ENCODE assay signal across 8 cellular contexts in genomic region chr3:40452876-40453730, GRCh38. TPM values are rescaled to one million over a fixed set of nuclear protein-coding genes. Genes with fewer than 3 reads are reported as not detected.
DNase-seq lines count a peak whose midpoint lies in the region; ATAC-seq and TF ChIP-seq lines count a peak whose summit lies in the region.

No MANE protein-coding gene starts in this region.

- DNase-seq in EL = peak; percentile 99
- peak; percentile 97 for DNase-seq in H4 (ENCODE audit: low spot score)
- peak; percentile 99 for DNase-seq in LNCaP clone FGC (ENCODE audit: low read depth)
- peak; percentile 99 for DNase-seq in RPMI8226
- DNase-seq in activated T-helper 2 cell treated with anti-CD3 and anti-CD28 coated beads, Interferon-gamma antibody, Interleukin-2, Interleukin-4, amounts not matched to agents 10 μg/mL and 5 μg/mL and 100 μg/mL, durations not matched to agents 14 hours and 24 hours and 36 hours (ENCODE audit: low spot score) = peak; percentile 96
- peak; percentile 98 for DNase-seq in fibroblast of mammary gland (ENCODE audit: low read depth)
- peak; percentile 81 to 97 (median 93) for DNase-seq in naive thymus-derived CD4-positive, alpha-beta T cell

- peak overlapping the region; percentile 61 for H3K4me3 ChIP-seq in LNCaP clone FGC (ENCODE audit: low read depth, low read length)
- H3K4me3 ChIP-seq in fibroblast of mammary gland (ENCODE audit: control insufficient read depth, low read depth, low read length) = peak overlapping the region; percentile 84
- peak overlapping the region; percentile 79 for H3K4me3 ChIP-seq in naive thymus-derived CD4-positive, alpha-beta T cell (ENCODE audit: low read length)

- no peaks in the 10 kb centered on the region for H3K36me3 ChIP-seq in naive thymus-derived CD4-positive, alpha-beta T cell (ENCODE audit: control insufficient read depth in 2 of 3, insufficient read depth in 3 of 3, low read length in 3 of 3)

- no peaks in the 10 kb centered on the region for H3K27me3 ChIP-seq in naive thymus-derived CD4-positive, alpha-beta T cell (ENCODE audit: control insufficient read depth in 2 of 2, insufficient read depth in 2 of 2, low read length in 2 of 2)

- H3K4me1 Mint-ChIP-seq in activated T-helper 2 cell treated with anti-CD3 and anti-CD28 coated beads, Interferon-gamma antibody, Interleukin-2, Interleukin-4, amounts not matched to agents 10 μg/mL and 5 μg/mL and 100 μg/mL, durations not matched to agents 14 hours and 24 hours and 36 hours (ENCODE audit: low read depth) = peaks cover 24% of the 10 kb centered on the region
- peaks cover 13 to 53% (median 39%) of the 10 kb centered on the region in 7 donors for H3K4me1 Mint-ChIP-seq in naive thymus-derived CD4-positive, alpha-beta T cell
- H3K4me1 Mint-ChIP-seq in stimulated activated memory B cell treated with anti-CD40 and anti-IgM and Interleukin-4, amounts not matched to agents 10 μg/mL and 1 μg/mL and 100 μg/mL, for 72 hours = peaks cover 30% of the 10 kb centered on the region

- H3K4me1 ChIP-seq in naive thymus-derived CD4-positive, alpha-beta T cell (ENCODE audit: control insufficient read depth in 2 of 2, insufficient read depth in 2 of 2, low read length in 2 of 2) = peaks cover 13 to 18% of the 10 kb centered on the region in 2 donors

- POLR2A ChIA-PET in naive thymus-derived CD4-positive, alpha-beta T cell (lab: Charles Lee) = interaction anchor here (0.8 to 4.9 kb wide), 11 partner anchors 8 to 1509 kb away, joined by 3 to 37 read pairs (median 5); partner anchors contain the start of genes EIF1B, ULK4 and ZNF621

- CTCF ChIA-PET in naive thymus-derived CD4-positive, alpha-beta T cell (lab: Charles Lee) = interaction anchor here (0.9 kb wide), 1 partner anchor 53 kb away, joined by 3 read pairs; the partner anchor contains the start of gene ZNF620

- ATAC-seq in naive thymus-derived CD4-positive, alpha-beta T cell = peak; percentile 95
- peak; percentile 97 for ATAC-seq in stimulated activated memory B cell treated with anti-CD40 and anti-IgM and Interleukin-4, amounts not matched to agents 10 μg/mL and 1 μg/mL and 100 μg/mL, for 72 hours

- intact Hi-C loops in activated T-helper 2 cell treated with anti-CD3 and anti-CD28 coated beads, Interferon-gamma antibody, Interleukin-2, Interleukin-4, amounts not matched to agents 10 μg/mL and 5 μg/mL and 100 μg/mL, durations not matched to agents 14 hours and 24 hours and 36 hours (cut with micrococcal nuclease) = loop anchor here (1.0 to 10.0 kb wide), 9 partner anchors 24 to 1642 kb away; partner anchors contain the start of genes EIF1B, RPSA, TRAK1 and ULK4
- intact Hi-C loops in naive thymus-derived CD4-positive, alpha-beta T cell (cut with micrococcal nuclease) = loop anchor here (1.0 to 10.0 kb wide), 16 partner anchors 24 to 1562 kb away; partner anchors contain the start of genes EIF1B (in 2 of the 2), RPSA (in 2 of the 2), ZNF619 (in 2 of the 2) and ZNF621 (in 2 of the 2)

- H3K36me3 Mint-ChIP-seq in activated T-helper 2 cell treated with anti-CD3 and anti-CD28 coated beads, Interferon-gamma antibody, Interleukin-2, Interleukin-4, amounts not matched to agents 10 μg/mL and 5 μg/mL and 100 μg/mL, durations not matched to agents 14 hours and 24 hours and 36 hours (ENCODE audit: low read depth) = peaks cover 6% of the 10 kb centered on the region
- peaks cover 0 to 8% (median 6%) of the 10 kb centered on the region in 5 donors for H3K36me3 Mint-ChIP-seq in naive thymus-derived CD4-positive, alpha-beta T cell
- peaks cover 13% of the 10 kb centered on the region for H3K36me3 Mint-ChIP-seq in stimulated activated memory B cell treated with anti-CD40 and anti-IgM and Interleukin-4, amounts not matched to agents 10 μg/mL and 1 μg/mL and 100 μg/mL, for 72 hours

- H3K27ac ChIP-seq in naive thymus-derived CD4-positive, alpha-beta T cell (ENCODE audit: low read depth, low read length) = peak overlapping the region; percentile 94

- no peaks in the 10 kb centered on the region for H3K9me3 ChIP-seq in naive thymus-derived CD4-positive, alpha-beta T cell (ENCODE audit: control insufficient read depth in 2 of 3, low read length in 3 of 3)

- H3K4me3 Mint-ChIP-seq in activated T-helper 2 cell treated with anti-CD3 and anti-CD28 coated beads, Interferon-gamma antibody, Interleukin-2, Interleukin-4, amounts not matched to agents 10 μg/mL and 5 μg/mL and 100 μg/mL, durations not matched to agents 14 hours and 24 hours and 36 hours (ENCODE audit: low read depth) = peak overlapping the region; percentile 90
- peak overlapping the region; percentile 88 to 99 (median 94) for H3K4me3 Mint-ChIP-seq in naive thymus-derived CD4-positive, alpha-beta T cell
- H3K4me3 Mint-ChIP-seq in stimulated activated memory B cell treated with anti-CD40 and anti-IgM and Interleukin-4, amounts not matched to agents 10 μg/mL and 1 μg/mL and 100 μg/mL, for 72 hours = peak overlapping the region; percentile 96

- H3K27me3 Mint-ChIP-seq in activated T-helper 2 cell treated with anti-CD3 and anti-CD28 coated beads, Interferon-gamma antibody, Interleukin-2, Interleukin-4, amounts not matched to agents 10 μg/mL and 5 μg/mL and 100 μg/mL, durations not matched to agents 14 hours and 24 hours and 36 hours (ENCODE audit: low read depth) = no peaks in the 10 kb centered on the region
- H3K27me3 Mint-ChIP-seq in naive thymus-derived CD4-positive, alpha-beta T cell = no peaks in the 10 kb centered on the region
- H3K27me3 Mint-ChIP-seq in stimulated activated memory B cell treated with anti-CD40 and anti-IgM and Interleukin-4, amounts not matched to agents 10 μg/mL and 1 μg/mL and 100 μg/mL, for 72 hours = no peaks in the 10 kb centered on the region

- H3K9me3 Mint-ChIP-seq in activated T-helper 2 cell treated with anti-CD3 and anti-CD28 coated beads, Interferon-gamma antibody, Interleukin-2, Interleukin-4, amounts not matched to agents 10 μg/mL and 5 μg/mL and 100 μg/mL, durations not matched to agents 14 hours and 24 hours and 36 hours = no peaks in the 10 kb centered on the region
- peaks cover 0 to 4% (median 0%) of the 10 kb centered on the region in 11 donors for H3K9me3 Mint-ChIP-seq in naive thymus-derived CD4-positive, alpha-beta T cell
- peaks cover 3% of the 10 kb centered on the region for H3K9me3 Mint-ChIP-seq in stimulated activated memory B cell treated with anti-CD40 and anti-IgM and Interleukin-4, amounts not matched to agents 10 μg/mL and 1 μg/mL and 100 μg/mL, for 72 hours

- peak overlapping the region; percentile 97 for H3K27ac Mint-ChIP-seq in activated T-helper 2 cell treated with anti-CD3 and anti-CD28 coated beads, Interferon-gamma antibody, Interleukin-2, Interleukin-4, amounts not matched to agents 10 μg/mL and 5 μg/mL and 100 μg/mL, durations not matched to agents 14 hours and 24 hours and 36 hours
- peak overlapping the region; percentile 96 to 100 (median 98) for H3K27ac Mint-ChIP-seq in naive thymus-derived CD4-positive, alpha-beta T cell
- peak overlapping the region; percentile 89 for H3K27ac Mint-ChIP-seq in stimulated activated memory B cell treated with anti-CD40 and anti-IgM and Interleukin-4, amounts not matched to agents 10 μg/mL and 1 μg/mL and 100 μg/mL, for 72 hours

- TF ChIP-seq CTCF in LNCaP clone FGC (IDR thresholded peaks at IDR 0.05; ENCODE audit: control insufficient read depth, extremely low read depth, insufficient read depth) = peak; percentile 31; the same call in 1 of the 2 replicates
- no peak for TF ChIP-seq CTCF in fibroblast of mammary gland (conservative IDR thresholded peaks at IDR 0.05; ENCODE audit: control insufficient read depth, insufficient read depth, low read depth, low read length)

RNA-seq across cellular contexts. Expression of gene RPL14, which starts 4.0 kb away (rescaled TPM):
- total RNA-seq in H4 (2014; rRNA removed; shearing (Covaris generic)) = 334 TPM in 2 replicates
- total RNA-seq in activated T-helper 2 cell treated with anti-CD3 and anti-CD28 coated beads, Interferon-gamma antibody, Interleukin-2, Interleukin-4, amounts not matched to agents 10 μg/mL and 5 μg/mL and 100 μg/mL, durations not matched to agents 14 hours and 24 hours and 36 hours = 2,421 and 2,433 TPM in 2 replicates
- total RNA-seq in naive thymus-derived CD4-positive, alpha-beta T cell = 1,000 to 10,000 TPM; 2,135 to 3,746 (median 3,320) TPM
- 1,000 to 10,000 TPM; 1,689 to 2,002 TPM for polyA plus RNA-seq in naive thymus-derived CD4-positive, alpha-beta T cell

RNA-seq across cellular contexts. Expression of gene ZNF619, which starts 23.8 kb away (rescaled TPM):
- total RNA-seq in H4 (2014; rRNA removed; shearing (Covaris generic)) = 3.1 and 3.9 TPM in 2 replicates
- 7.8 and 9.1 TPM in 2 replicates for total RNA-seq in activated T-helper 2 cell treated with anti-CD3 and anti-CD28 coated beads, Interferon-gamma antibody, Interleukin-2, Interleukin-4, amounts not matched to agents 10 μg/mL and 5 μg/mL and 100 μg/mL, durations not matched to agents 14 hours and 24 hours and 36 hours
- total RNA-seq in naive thymus-derived CD4-positive, alpha-beta T cell = 10 to 100 TPM in 3 of 5 experiments, 1 to 10 TPM in 2; 5.0 to 13.9 (median 12.3) TPM
- polyA plus RNA-seq in naive thymus-derived CD4-positive, alpha-beta T cell = 1 to 10 TPM; 2.9 to 3.2 TPM

RNA-seq across cellular contexts. Expression of gene ZNF620, which starts 52.7 kb away (rescaled TPM):
- 0.66 TPM in 1 of 2 replicates, not detected in the other for total RNA-seq in H4 (2014; rRNA removed; shearing (Covaris generic))
- 6.3 and 6.7 TPM in 2 replicates for total RNA-seq in activated T-helper 2 cell treated with anti-CD3 and anti-CD28 coated beads, Interferon-gamma antibody, Interleukin-2, Interleukin-4, amounts not matched to agents 10 μg/mL and 5 μg/mL and 100 μg/mL, durations not matched to agents 14 hours and 24 hours and 36 hours
- 1 to 10 TPM; 1.3 to 6.4 (median 3.3) TPM for total RNA-seq in naive thymus-derived CD4-positive, alpha-beta T cell
- 1 to 10 TPM; 3.6 to 3.8 TPM for polyA plus RNA-seq in naive thymus-derived CD4-positive, alpha-beta T cell

Comparison
In these comparisons a context has a peak if more than half of its experiments do, and no peak if none do; other contexts are left out.
1. Peak in every context shown above with its lines: DNase-seq, ATAC-seq, H3K4me3 ChIP-seq and H3K27ac ChIP-seq.